9 cellular contexts compared by ENCODE assay signal in the genomic region with DNA sequence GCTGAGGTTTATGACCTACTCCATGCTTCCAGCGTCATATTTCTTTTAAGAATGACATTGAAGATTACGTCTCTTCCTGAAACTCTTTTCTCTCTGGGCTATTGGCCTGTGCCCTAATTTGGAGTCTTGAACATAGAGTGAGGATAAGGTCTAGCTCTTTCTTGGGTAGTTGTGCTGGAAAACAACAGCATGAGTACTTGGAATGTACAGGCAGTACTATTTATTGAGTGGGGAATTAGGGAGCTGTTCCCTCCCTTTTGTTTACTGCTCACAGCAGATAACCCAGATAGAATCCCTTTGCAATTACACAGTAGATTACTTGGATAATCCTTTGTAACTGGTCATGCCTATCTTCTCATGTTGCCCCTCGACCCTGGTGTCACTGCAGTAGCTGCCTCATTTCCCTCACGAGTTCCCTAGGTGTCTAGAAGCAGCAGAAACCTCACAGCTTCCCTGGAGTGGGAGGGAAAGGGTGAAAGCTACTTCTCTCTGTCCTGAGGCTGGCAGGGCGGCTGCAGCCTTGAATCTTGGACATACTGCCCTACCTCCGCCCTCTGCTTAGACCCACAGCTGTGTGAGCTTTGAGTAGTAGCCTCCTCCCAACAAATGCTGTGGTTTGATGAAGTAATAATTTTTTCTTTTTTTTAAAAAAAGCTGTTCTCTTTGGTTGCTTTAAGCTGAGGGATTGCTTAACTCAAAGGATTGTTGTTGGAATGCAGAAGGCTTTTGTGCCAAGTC.
A peak's percentile ranks its signal among the peaks of the same experiment; 100 is the strongest.
DNase-seq lines count a peak whose midpoint lies in the region; ATAC-seq and TF ChIP-seq lines count a peak whose summit lies in the region.
"Had no signal": no experiment of that assay in that cellular context is flagged by ENCODE, and none has a peak within 500 bp of the region (broad histone marks: within the 10 kb centered on the region; RNA-seq: fewer than 3 reads in every experiment).

No MANE protein-coding gene starts in this region.

- DNase-seq in AML-193 (lab: John Stamatoyannopoulos, UW) = peak; percentile 91 to 92
- DNase-seq in SJSA1 (ENCODE audit: low read depth in 1 of 2, low spot score in 2 of 2) = peak in 1 of 2 experiments; percentile 60
- peak; percentile 94 for DNase-seq in fibroblast of the conjunctiva (ENCODE audit: low read depth)
- DNase-seq in osteocyte (ENCODE audit: extremely low spot score, unreplicated experiment) = no peak
- DNase-seq in activated effector memory CD4-positive, alpha-beta T cell treated with anti-CD3 and anti-CD28 coated beads, Interleukin-2, amount 50 U/mL, for 16 hours = no peak
- DNase-seq: Karpas-422 had no signal

- TF ChIP-seq CTCF in osteocyte (IDR thresholded peaks at IDR 0.05) = no peak

- H3K4me3 Mint-ChIP-seq in osteocyte (ENCODE audit: unreplicated experiment) = no peak overlapping the region
- no peak overlapping the region for H3K4me3 Mint-ChIP-seq in stimulated activated memory B cell treated with anti-CD40 and anti-IgM and Interleukin-4, amounts not matched to agents 10 μg/mL and 1 μg/mL and 100 μg/mL, for 72 hours

- no peak overlapping the region for H3K4me3 ChIP-seq in SJSA1

- H3K36me3 Mint-ChIP-seq in osteocyte (ENCODE audit: unreplicated experiment) = peaks cover 2% of the 10 kb centered on the region
- H3K36me3 Mint-ChIP-seq in stimulated activated memory B cell treated with anti-CD40 and anti-IgM and Interleukin-4, amounts not matched to agents 10 μg/mL and 1 μg/mL and 100 μg/mL, for 72 hours = peaks cover 58% of the 10 kb centered on the region

- H3K4me1 Mint-ChIP-seq in osteocyte (ENCODE audit: unreplicated experiment) = peaks cover 20% of the 10 kb centered on the region
- H3K4me1 Mint-ChIP-seq in stimulated activated memory B cell treated with anti-CD40 and anti-IgM and Interleukin-4, amounts not matched to agents 10 μg/mL and 1 μg/mL and 100 μg/mL, for 72 hours = no peaks in the 10 kb centered on the region

- H3K27ac Mint-ChIP-seq in osteocyte (ENCODE audit: unreplicated experiment) = peak overlapping the region; percentile 88
- no peak overlapping the region for H3K27ac Mint-ChIP-seq in stimulated activated memory B cell treated with anti-CD40 and anti-IgM and Interleukin-4, amounts not matched to agents 10 μg/mL and 1 μg/mL and 100 μg/mL, for 72 hours

- no peaks in the 10 kb centered on the region for H3K36me3 ChIP-seq in SJSA1

- H3K9me3 ChIP-seq in SJSA1 (replicated peaks) = no peaks in the 10 kb centered on the region

- peaks cover 16% of the 10 kb centered on the region for H3K4me1 ChIP-seq in SJSA1 (replicated peaks)

- ATAC-seq in GM21723 (IDR thresholded peaks at IDR 0.05; ENCODE audit: unreplicated experiment) = no peak
- ATAC-seq in HG03280 (IDR thresholded peaks at IDR 0.05; ENCODE audit: unreplicated experiment) = no peak
- no peak for ATAC-seq in stimulated activated memory B cell treated with anti-CD40 and anti-IgM and Interleukin-4, amounts not matched to agents 10 μg/mL and 1 μg/mL and 100 μg/mL, for 72 hours

- H3K27me3 ChIP-seq in SJSA1 (replicated peaks) = no peaks in the 10 kb centered on the region

- H3K9me3 Mint-ChIP-seq in osteocyte (ENCODE audit: unreplicated experiment) = no peaks in the 10 kb centered on the region
- H3K9me3 Mint-ChIP-seq in stimulated activated memory B cell treated with anti-CD40 and anti-IgM and Interleukin-4, amounts not matched to agents 10 μg/mL and 1 μg/mL and 100 μg/mL, for 72 hours = peaks cover 5% of the 10 kb centered on the region

- H3K27ac ChIP-seq in SJSA1 = peak overlapping the region; percentile 73

- peaks cover 4% of the 10 kb centered on the region for H3K27me3 Mint-ChIP-seq in osteocyte (ENCODE audit: unreplicated experiment)
- H3K27me3 Mint-ChIP-seq in stimulated activated memory B cell treated with anti-CD40 and anti-IgM and Interleukin-4, amounts not matched to agents 10 μg/mL and 1 μg/mL and 100 μg/mL, for 72 hours = no peaks in the 10 kb centered on the region

Comparison
In these comparisons a context has a peak if more than half of its experiments do, and no peak if none do; other contexts are left out.
1. DNase-seq: peak in AML-193 (2 of 2) and fibroblast of the conjunctiva (single experiment); none in osteocyte (single experiment) and activated effector memory CD4-positive, alpha-beta T cell treated with anti-CD3 and anti-CD28 coated beads, Interleukin-2, amount 50 U/mL, for 16 hours (single experiment).